Comparison of ENCODE assay signal across 1 cellular context in genomic region chr5:39194466-39195136, GRCh38.
TF ChIP-seq lines count a peak whose summit lies in the region.

No MANE protein-coding gene starts in this region.

TF ChIP-seq in K562, 482 proteins besides CTCF, POLR2A, EP300 and RAD21 (continued from another document and continues in another):
- TF ChIP-seq FOXO4 (CRISPR knock-in tag; IDR thresholded peaks at IDR 0.05) (no peak), NCOA2 (IDR thresholded peaks at IDR 0.05; ENCODE audit: partially characterized antibody in 2 of 2) (peak; percentile 92 to 93), ZNF133 (CRISPR knock-in tag; IDR thresholded peaks at IDR 0.05) (no peak), RBM39 (optimal IDR thresholded peaks at IDR 0.05; ENCODE audit: low read depth, low read length) (no peak), ZNF586 (CRISPR knock-in tag; conservative IDR thresholded peaks at IDR 0.05) (no peak), TOE1 (IDR thresholded peaks at IDR 0.05; ENCODE audit: borderline replicate concordance) (peak; percentile 76), TOE1 (CRISPR knock-in tag; IDR thresholded peaks at IDR 0.05; ENCODE audit: borderline replicate concordance, low read depth) (no peak), ARID2 (IDR thresholded peaks at IDR 0.05) (no peak), TBP (optimal IDR thresholded peaks at IDR 0.05; ENCODE audit: low read depth, low read length) (no peak), ZKSCAN1 (IDR thresholded peaks at IDR 0.05; ENCODE audit: low read depth, low read length) (peak; percentile 7; the same call in 1 of the 2 replicates), ZBTB33 (CRISPR knock-in tag; IDR thresholded peaks at IDR 0.05) (no peak), JUNB (CRISPR knock-in tag; conservative IDR thresholded peaks at IDR 0.05) (no peak), RHOXF2B (CRISPR knock-in tag; conservative IDR thresholded peaks at IDR 0.05) (no peak), KDM2B (CRISPR knock-in tag; IDR thresholded peaks at IDR 0.05) (no peak), CC2D1A (IDR thresholded peaks at IDR 0.05) (peak; percentile 90; the same call in 1 of the 2 replicates), ARNT (IDR thresholded peaks at IDR 0.05) (peak; percentile 92 to 95), ZMIZ1 (IDR thresholded peaks at IDR 0.05; ENCODE audit: low read depth in 2 of 2, low read length in 2 of 2) (peak in 1 of 2 experiments; percentile 96; a peak in 2 of 4 replicates), TCFL5 (CRISPR knock-in tag; conservative IDR thresholded peaks at IDR 0.05) (no peak), GTF2E2 (tag; IDR thresholded peaks at IDR 0.05) (peak; percentile 88), SMARCC2 (IDR thresholded peaks at IDR 0.05; ENCODE audit: low read depth) (peak; percentile 88), PBX2 (CRISPR knock-in tag; IDR thresholded peaks at IDR 0.05; ENCODE audit: low read depth) (no peak), PBX2 (tag; conservative IDR thresholded peaks at IDR 0.05; ENCODE audit: low read depth) (peak; percentile 93), RCOR1 (IDR thresholded peaks at IDR 0.05; ENCODE audit: borderline replicate concordance in 1 of 2, low read depth in 2 of 2, low read length in 2 of 2) (peak; percentile 35 to 88; a peak in 2 of 4 replicates), ZC3H4 (CRISPR knock-in tag; IDR thresholded peaks at IDR 0.05; ENCODE audit: borderline replicate concordance) (no peak), FIP1L1 (IDR thresholded peaks at IDR 0.05; ENCODE audit: low read depth, low read length, poor library complexity, severe bottlenecking) (no peak), BDP1 (IDR thresholded peaks at IDR 0.05; ENCODE audit: insufficient read depth, insufficient read length) (no peak), SMARCE1 (IDR thresholded peaks at IDR 0.05) (peak; percentile 97), ZBTB2 (IDR thresholded peaks at IDR 0.05) (peak; percentile 95), ZNF217 (CRISPR knock-in tag; IDR thresholded peaks at IDR 0.05) (no peak), ZFP36 (IDR thresholded peaks at IDR 0.05; ENCODE audit: low read depth, low read length, partially characterized antibody) (no peak), DIDO1 (tag; IDR thresholded peaks at IDR 0.05; ENCODE audit: low read depth) (no peak), RNF219 (CRISPR knock-in tag; IDR thresholded peaks at IDR 0.05) (no peak), ZSCAN32 (CRISPR knock-in tag; IDR thresholded peaks at IDR 0.05) (0 out of 2 replicates have a peak, but pooled peaks have one; percentile 51), ZNF239 (CRISPR knock-in tag; IDR thresholded peaks at IDR 0.05) (no peak), ZNF395 (CRISPR knock-in tag; IDR thresholded peaks at IDR 0.05) (no peak), ID3 (CRISPR knock-in tag; IDR thresholded peaks at IDR 0.05) (no peak), ID3 (tag; IDR thresholded peaks at IDR 0.05) (peak; percentile 77; the same call in 1 of the 2 replicates), MECOM (CRISPR knock-in tag; IDR thresholded peaks at IDR 0.05) (peak; percentile 90), XRCC5 (IDR thresholded peaks at IDR 0.05; ENCODE audit: low read depth, low read length) (no peak; the same call in 1 of the 2 replicates), ZNF764 (CRISPR knock-in tag; IDR thresholded peaks at IDR 0.05; ENCODE audit: low read depth) (no peak), NUFIP1 (IDR thresholded peaks at IDR 0.05; ENCODE audit: partially characterized antibody) (peak; percentile 75), SP2 (IDR thresholded peaks at IDR 0.05; ENCODE audit: extremely low read depth, low read depth, low read length, poor library complexity, severe bottlenecking) (no peak), CCNT2 (IDR thresholded peaks at IDR 0.05; ENCODE audit: borderline replicate concordance, extremely low read depth, insufficient read length, low read depth, low read length) (no peak), TCF7 (IDR thresholded peaks at IDR 0.05; ENCODE audit: borderline replicate concordance) (0 out of 2 replicates have a peak, but pooled peaks have one; percentile 54), ZNF174 (CRISPR knock-in tag; IDR thresholded peaks at IDR 0.05) (no peak), ZC3H8 (IDR thresholded peaks at IDR 0.05) (peak; percentile 80), CEBPZ (IDR thresholded peaks at IDR 0.05; ENCODE audit: borderline replicate concordance, low read depth, low read length) (no peak), CBX3 (IDR thresholded peaks at IDR 0.05; ENCODE audit: borderline replicate concordance in 1 of 2, low read length in 2 of 2) (no peak), CREM (IDR thresholded peaks at IDR 0.05; ENCODE audit: low read depth) (peak; percentile 51), ASH1L (IDR thresholded peaks at IDR 0.05; ENCODE audit: borderline replicate concordance, low read depth, partially characterized antibody) (peak; percentile 10)
